In genomic region chr11:19539861-19540260, GRCh38 we compare ENCODE assay signal across 17 cellular contexts.
"Had no signal": no experiment of that assay in that cellular context is flagged by ENCODE, and none has a peak within 500 bp of the region (broad histone marks: within the 10 kb centered on the region; RNA-seq: fewer than 3 reads in every experiment).

No MANE protein-coding gene starts in this region.

- H3K4me3 ChIP-seq: coronary artery, psoas muscle, right lobe of liver had no signal

- H3K36me3 ChIP-seq: right lobe of liver had no signal

- H3K79me2 ChIP-seq: parathyroid adenoma had no signal

- H3K9me3 ChIP-seq: psoas muscle, right lobe of liver had no signal

- H3K4me1 ChIP-seq: parathyroid adenoma, psoas muscle, right lobe of liver had no signal

- DNase-seq: effector memory CD4-positive, alpha-beta T cell; glutamatergic neuron; immature natural killer cell; kidney; left colon; left ventricle myocardium superior; psoas muscle; retina; right lobe of liver; stimulated activated CD4-positive, alpha-beta T cell treated with anti-CD3 and anti-CD28 coated beads, Interleukin-4, amount 100 ng/mL, for 1 hour; stimulated activated CD8-positive, alpha-beta memory T cell treated with anti-CD3 and anti-CD28 coated beads, Interleukin-4, amount 100 ng/mL, for 48 hours; trophoblast cell had no signal

- H3K27me3 ChIP-seq: right lobe of liver had no signal

- H3K27ac ChIP-seq: coronary artery, parathyroid adenoma, psoas muscle, right lobe of liver had no signal

- H3K9ac ChIP-seq: parathyroid adenoma had no signal

- ATAC-seq: esophagus mucosa; left colon; left ventricle myocardium superior; natural killer cell treated with Interleukin-12 subunit alpha and Interleukin-12 subunit beta and Interleukin-15 and Interleukin-18, amount 100 ng/mL, for 72 hours; psoas muscle; right lobe of liver; stimulated activated effector memory CD8-positive, alpha-beta T cell treated with anti-CD3 and anti-CD28 coated beads, Interleukin-12 subunit alpha, Interleukin-12 subunit beta, amount 100 ng/mL, for 72 hours had no signal
